20 cellular contexts compared by ENCODE assay signal in the genomic region with DNA sequence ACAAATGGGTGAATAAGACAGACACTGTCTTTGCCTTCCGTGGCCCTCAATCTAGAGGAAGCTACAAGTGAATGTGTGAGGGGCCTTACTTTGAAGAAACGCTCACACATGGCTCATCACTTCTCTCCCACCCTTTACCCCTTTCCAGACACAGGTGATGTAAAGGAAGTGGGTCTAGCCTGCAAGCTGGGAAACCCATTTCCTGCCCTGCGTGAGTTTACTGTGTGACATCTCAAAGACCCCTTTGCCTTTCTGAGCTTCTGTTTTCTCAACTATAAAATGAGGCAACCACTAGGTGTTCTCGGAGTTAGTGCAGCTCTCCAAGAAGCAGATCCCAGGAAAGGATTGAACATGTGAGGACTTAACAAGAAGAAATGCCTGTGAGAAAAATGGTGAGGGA.
"Had no signal": no experiment of that assay in that cellular context is flagged by ENCODE, and none has a peak within 500 bp of the region (broad histone marks: within the 10 kb centered on the region; RNA-seq: fewer than 3 reads in every experiment).

No MANE protein-coding gene starts in this region.

- H3K36me3 Mint-ChIP-seq: mesothelial cell of epicardium; stimulated activated memory B cell treated with anti-CD40 and anti-IgM and Interleukin-4, amounts not matched to agents 10 μg/mL and 1 μg/mL and 100 μg/mL, for 72 hours had no signal

- H3K27me3 Mint-ChIP-seq: stimulated activated memory B cell treated with anti-CD40 and anti-IgM and Interleukin-4, amounts not matched to agents 10 μg/mL and 1 μg/mL and 100 μg/mL, for 72 hours had no signal

- H3K4me3 Mint-ChIP-seq: mesothelial cell of epicardium; neural crest cell; stimulated activated memory B cell treated with anti-CD40 and anti-IgM and Interleukin-4, amounts not matched to agents 10 μg/mL and 1 μg/mL and 100 μg/mL, for 72 hours; stimulated activated naive CD8-positive, alpha-beta T cell treated with anti-CD3 and anti-CD28 coated beads, Interleukin-15, Interleukin-2, amounts not matched to agents 100 ng/mL and 50 ng/mL, for 24 hours had no signal

- ATAC-seq: esophagus mucosa; stimulated activated memory B cell treated with anti-CD40 and anti-IgM and Interleukin-4, amounts not matched to agents 10 μg/mL and 1 μg/mL and 100 μg/mL, for 72 hours; upper lobe of right lung had no signal

- DNase-seq: caudate nucleus; colonic mucosa; effector CD4-positive, alpha-beta T cell; heart left ventricle; hypothalamus; kidney glomerular epithelial cell; nucleus accumbens; right lobe of liver; spleen; stimulated activated CD4-positive, alpha-beta T cell treated with anti-CD3 and anti-CD28 coated beads, Interleukin-15, amount 100 ng/mL, for 24 hours; stimulated activated CD4-positive, alpha-beta T cell treated with anti-CD3 and anti-CD28 coated beads, Interleukin-1b, Interleukin-23, amount 100 ng/mL, for 48 hours; stimulated activated CD4-positive, alpha-beta T cell treated with anti-CD3 and anti-CD28 coated beads, Interleukin-4, amount 100 ng/mL, for 24 hours; tibial artery; upper lobe of right lung had no signal

- H3K4me3 ChIP-seq: colonic mucosa, heart left ventricle, prostate gland, right lobe of liver, spleen, tibial artery, upper lobe of right lung had no signal

- H3K27ac Mint-ChIP-seq: mesothelial cell of epicardium; stimulated activated memory B cell treated with anti-CD40 and anti-IgM and Interleukin-4, amounts not matched to agents 10 μg/mL and 1 μg/mL and 100 μg/mL, for 72 hours; stimulated activated naive CD8-positive, alpha-beta T cell treated with anti-CD3 and anti-CD28 coated beads, Interleukin-15, Interleukin-2, amounts not matched to agents 100 ng/mL and 50 ng/mL, for 24 hours had no signal
